ENCODE assay signal across 7 cellular contexts in genomic region chr2:157404363-157404762, GRCh38. TPM values are rescaled to one million over a fixed set of nuclear protein-coding genes. Genes with fewer than 3 reads are reported as not detected.
DNase-seq lines count a peak whose midpoint lies in the region; ATAC-seq and TF ChIP-seq lines count a peak whose summit lies in the region.

No MANE protein-coding gene starts in this region.

- intact Hi-C loops in testis (cut with DNase I; ENCODE audit: low total_unique reads), result no loop called here
- intact Hi-C loops in sciatic nerve (cut with DNase I), result no loop called here

- peak; percentile 96 for ATAC-seq in GM19372 (IDR thresholded peaks at IDR 0.05; ENCODE audit: low read depth, unreplicated experiment)
- peak; percentile 99 for ATAC-seq in HG03139 (IDR thresholded peaks at IDR 0.05; ENCODE audit: unreplicated experiment)
- ATAC-seq in foreskin keratinocyte, result peak; percentile 80
- ATAC-seq in sciatic nerve, result no peak

- no peaks in the 10 kb centered on the region for H3K27me3 ChIP-seq in foreskin keratinocyte
- no peaks in the 10 kb centered on the region for H3K27me3 ChIP-seq in testis

- TF ChIP-seq CTCF in foreskin keratinocyte (conservative IDR thresholded peaks at IDR 0.05) (no peak), testis (IDR thresholded peaks at IDR 0.05) (no peak), foreskin fibroblast (IDR thresholded peaks at IDR 0.05; ENCODE audit: low read depth, low read length) (no peak)

- H3K27ac ChIP-seq in foreskin keratinocyte (no peak overlapping the region), testis (no peak overlapping the region)

- WGBS in testis, 2 donors, result 88 to 89% methylated on average over 2 of the region's 2 CpGs

- DNase-seq in activated CD4-positive, CD25-positive, alpha-beta regulatory T cell treated with anti-CD3 and anti-CD28 coated beads, Interleukin-2, amount 50 U/mL, for 72 hours, result peak; percentile 45
- peak; percentile 68 to 76 for DNase-seq in foreskin keratinocyte
- DNase-seq in testis, result no peak
- no peak for DNase-seq in foreskin fibroblast
- DNase-seq in sciatic nerve (ENCODE audit: low spot score), result no peak

- no peaks in the 10 kb centered on the region for H3K36me3 ChIP-seq in testis (ENCODE audit: low read depth, missing control alignments)

- H3K9me3 ChIP-seq in testis, result no peaks in the 10 kb centered on the region

- TF ChIP-seq POLR2A in testis (IDR thresholded peaks at IDR 0.05), result no peak

- H3K4me3 ChIP-seq in testis, result no peak overlapping the region
- H3K4me3 ChIP-seq in foreskin fibroblast (ENCODE audit: low read depth in 1 of 2, low read length in 2 of 2), result no peak overlapping the region

- H3K4me1 ChIP-seq in foreskin keratinocyte, result no peaks in the 10 kb centered on the region
- no peaks in the 10 kb centered on the region for H3K4me1 ChIP-seq in testis

RNA-seq across cellular contexts. Expression of gene CYTIP, which starts 39.5 kb away (rescaled TPM):
- total RNA-seq in foreskin keratinocyte (not detected in 2 replicates), testis (1 to 10 TPM; 8.5 to 9.1 TPM), sciatic nerve (22.8 TPM)
- polyA plus RNA-seq in foreskin keratinocyte (not detected in 2 replicates), testis (ENCODE audit: insufficient read depth, low read depth, low replicate concordance) (3.9 TPM)

Comparison
In these comparisons a context has a peak if more than half of its experiments do, and no peak if none do; other contexts are left out.
1. DNase-seq: peak in activated CD4-positive, CD25-positive, alpha-beta regulatory T cell treated with anti-CD3 and anti-CD28 coated beads, Interleukin-2, amount 50 U/mL, for 72 hours (single experiment) and foreskin keratinocyte (2 of 2); none in testis (single experiment), foreskin fibroblast (0 of 2) and sciatic nerve (single experiment).